ENCODE assay signal across 6 cellular contexts in the genomic region with DNA sequence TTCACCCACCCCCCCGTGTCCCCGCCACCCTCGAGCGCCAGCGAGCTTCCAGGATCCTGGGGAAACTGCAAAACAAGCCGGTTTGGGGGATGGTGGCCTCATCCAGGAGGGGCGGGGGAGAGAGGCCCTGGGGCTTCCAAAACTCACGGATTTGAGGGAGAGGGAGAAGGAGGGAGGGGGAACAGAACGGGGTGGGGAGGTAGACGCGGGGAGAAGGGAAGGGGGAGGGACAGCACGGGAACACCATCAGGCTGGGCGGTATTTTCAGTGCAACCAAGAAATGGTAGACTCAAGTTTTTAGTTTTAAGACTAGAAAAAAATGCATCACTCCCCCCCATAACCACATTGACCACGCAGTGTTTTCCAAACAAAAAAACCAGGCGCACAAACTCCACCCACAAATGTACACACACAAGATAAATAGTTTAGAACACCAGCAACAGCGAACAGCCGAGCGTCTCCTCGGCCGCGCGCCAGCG.
DNase-seq lines count a peak whose midpoint lies in the region; ATAC-seq and TF ChIP-seq lines count a peak whose summit lies in the region.

No MANE protein-coding gene starts in this region.

- no peak for TF ChIP-seq CTCF in AG10803 (conservative IDR thresholded peaks at IDR 0.05; ENCODE audit: low read length)

- WGBS in iPS DF 6.9 (ENCODE audit: insufficient coverage, insufficient read length) = no CpG with 5 or more reads among the region's 23 CpGs

- H3K4me3 ChIP-seq in AG10803 (ENCODE audit: low read length) (peak overlapping the region; percentile 22; the same call in 1 of the 2 replicates), NT2/D1 (ENCODE audit: insufficient read length, low read depth) (peak overlapping the region; percentile 98), iPS DF 6.9 (ENCODE audit: low read length) (peak overlapping the region; percentile 56)

- H3K9ac ChIP-seq in NT2/D1 (ENCODE audit: insufficient read length, low read depth) = peak overlapping the region; percentile 99

- ATAC-seq in HG03457 (IDR thresholded peaks at IDR 0.05; ENCODE audit: unreplicated experiment) (no peak), HG02588 (IDR thresholded peaks at IDR 0.05; ENCODE audit: unreplicated experiment) (no peak), HG02852 (IDR thresholded peaks at IDR 0.05; ENCODE audit: unreplicated experiment) (no peak)

- peaks cover 51% of the 10 kb centered on the region for H3K4me1 ChIP-seq in NT2/D1 (ENCODE audit: insufficient read depth, insufficient read length)
- peaks cover 32% of the 10 kb centered on the region for H3K4me1 ChIP-seq in iPS DF 6.9 (ENCODE audit: control insufficient read depth, insufficient read depth, low read length)

- no peak overlapping the region for H3K27ac ChIP-seq in iPS DF 6.9 (ENCODE audit: low read length)

- DNase-seq in AG10803 (ENCODE audit: low read depth) (no peak), NT2/D1 (ENCODE audit: low read depth, low spot score) (no peak), iPS DF 6.9 (ENCODE audit: low read depth, low spot score) (no peak)

- H3K27me3 ChIP-seq in NT2/D1 (ENCODE audit: insufficient read depth, insufficient read length) (peaks cover 27% of the 10 kb centered on the region), iPS DF 6.9 (ENCODE audit: control insufficient read depth, insufficient read depth, low read length) (no peaks in the 10 kb centered on the region; the same call in 1 of the 2 replicates)

- no peaks in the 10 kb centered on the region for H3K9me3 ChIP-seq in NT2/D1 (ENCODE audit: insufficient read depth, low read length)
- H3K9me3 ChIP-seq in iPS DF 6.9 (ENCODE audit: control insufficient read depth, insufficient read depth, low read length) = no peaks in the 10 kb centered on the region

- peaks cover 7% of the 10 kb centered on the region for H3K36me3 ChIP-seq in NT2/D1 (ENCODE audit: insufficient read depth, insufficient read length, low read length)
- no peaks in the 10 kb centered on the region for H3K36me3 ChIP-seq in iPS DF 6.9 (ENCODE audit: control insufficient read depth, insufficient read depth, low read length)

Comparison
In these comparisons a context has a peak if more than half of its experiments do, and no peak if none do; other contexts are left out.
1. H3K4me3 ChIP-seq: peak in every context shown above with its lines; median percentile 98 in NT2/D1; 56 in iPS DF 6.9; 22 in AG10803.